Comparison of ENCODE assay signal across 20 cellular contexts in genomic region chr6:92710048-92710447, GRCh38.
A peak's percentile ranks its signal among the peaks of the same experiment; 100 is the strongest.
DNase-seq lines count a peak whose midpoint lies in the region; ATAC-seq, FAIRE-seq and TF ChIP-seq lines count a peak whose summit lies in the region.
"Had no signal": no experiment of that assay in that cellular context is flagged by ENCODE, and none has a peak within 500 bp of the region (broad histone marks: within the 10 kb centered on the region; RNA-seq: fewer than 3 reads in every experiment).

No MANE protein-coding gene starts in this region.

- H3K27ac ChIP-seq in kidney (ENCODE audit: low read depth in 2 of 2, low read length in 2 of 2), result no peak overlapping the region
- H3K27ac ChIP-seq in CD4-positive, alpha-beta T cell (ENCODE audit: low read depth, low read length), result no peak overlapping the region
- H3K27ac ChIP-seq: left lung, parathyroid adenoma, uterus had no signal

- no peak overlapping the region for H3K27ac Mint-ChIP-seq in CD4-positive, alpha-beta T cell
- H3K27ac Mint-ChIP-seq: activated T-cell treated with anti-CD3 and anti-CD28 coated beads, Interleukin-2, amount 50 U/mL, for 72 hours had no signal

- no peaks in the 10 kb centered on the region for H3K27me3 Mint-ChIP-seq in CD4-positive, alpha-beta T cell

- ATAC-seq in GM19043 (IDR thresholded peaks at IDR 0.05; ENCODE audit: low read depth, unreplicated experiment) (peak; percentile 87), HG02759 (IDR thresholded peaks at IDR 0.05; ENCODE audit: unreplicated experiment) (peak; percentile 89), HG03159 (IDR thresholded peaks at IDR 0.05; ENCODE audit: unreplicated experiment) (peak; percentile 88)
- ATAC-seq in CD4-positive, alpha-beta T cell (ENCODE audit: poor library complexity), result no peak
- ATAC-seq: activated T-cell treated with anti-CD3 and anti-CD28 coated beads, Interleukin-2, amount 50 U/mL, for 72 hours; left lung; PC-3; stimulated activated naive CD8-positive, alpha-beta T cell treated with anti-CD3 and anti-CD28 coated beads, Interleukin-15, Interleukin-2, amounts not matched to agents 100 U/mL and 50 U/mL, for 24 hours had no signal

- H3K4me1 Mint-ChIP-seq in CD4-positive, alpha-beta T cell (ENCODE audit: low read depth), result no peaks in the 10 kb centered on the region

- H3K9me3 Mint-ChIP-seq in CD4-positive, alpha-beta T cell, result peaks cover 2% of the 10 kb centered on the region

- no peak for DNase-seq in kidney
- DNase-seq in cerebellar cortex (ENCODE audit: low spot score), result no peak
- DNase-seq in CD4-positive, alpha-beta T cell, result no peak
- no peak for DNase-seq in middle frontal gyrus (ENCODE audit: extremely low spot score, low spot score)
- DNase-seq: activated CD4-positive, alpha-beta T cell treated with anti-CD3 and anti-CD28 coated beads, Interleukin-2, amount 50 U/mL, for 48 hours; activated T-cell treated with anti-CD3 and anti-CD28 coated beads, Interleukin-2, amount 50 U/mL, for 72 hours; C1 segment of cervical spinal cord; central memory CD4-positive, alpha-beta T cell; left lung; NCI-H2029; NCI-H524; PC-3; SK-N-SH; stimulated activated naive CD8-positive, alpha-beta T cell treated with anti-CD3 and anti-CD28 coated beads, Interleukin-15, Interleukin-2, amounts not matched to agents 100 U/mL and 50 U/mL, for 24 hours; uterus had no signal

- CTCF ChIA-PET in CD4-positive, alpha-beta T cell (lab: Charles Lee), result no interaction called here

- no peak for FAIRE-seq in kidney (lab: Jason Lieb, UNC)
- FAIRE-seq: endometrium had no signal

- no peaks in the 10 kb centered on the region for H3K36me3 Mint-ChIP-seq in CD4-positive, alpha-beta T cell (ENCODE audit: low read depth)

- POLR2A ChIA-PET in CD4-positive, alpha-beta T cell (lab: Charles Lee), result no interaction called here

- intact Hi-C loops in kidney (cut with DNase I), result no loop called here
- intact Hi-C loops in CD4-positive, alpha-beta T cell (cut with DNase I, micrococcal nuclease), result no loop called here

- H3K36me3 ChIP-seq in kidney (ENCODE audit: control insufficient read depth in 1 of 2, insufficient read depth in 2 of 2, low read length in 2 of 2), result no peaks in the 10 kb centered on the region
- H3K36me3 ChIP-seq: left lung, uterus had no signal

- H3K9ac ChIP-seq in kidney (ENCODE audit: low read length in 2 of 2), result no peak overlapping the region
- H3K9ac ChIP-seq: parathyroid adenoma, SK-N-SH had no signal

- H3K27me3 ChIP-seq in CD4-positive, alpha-beta T cell (ENCODE audit: control insufficient read depth, insufficient read depth, low read length), result no peaks in the 10 kb centered on the region
- H3K27me3 ChIP-seq: left lung, uterus had no signal

- H3K4me3 Mint-ChIP-seq in CD4-positive, alpha-beta T cell, result no peak overlapping the region
- H3K4me3 Mint-ChIP-seq: activated T-cell treated with anti-CD3 and anti-CD28 coated beads, Interleukin-2, amount 50 U/mL, for 72 hours had no signal

- no peak for TF ChIP-seq CTCF in kidney (IDR thresholded peaks at IDR 0.05; ENCODE audit: borderline replicate concordance, extremely low read depth, insufficient read depth)
- TF ChIP-seq CTCF in CD4-positive, alpha-beta T cell (IDR thresholded peaks at IDR 0.05), result no peak

- no peaks in the 10 kb centered on the region for H3K4me1 ChIP-seq in kidney (ENCODE audit: control insufficient read depth in 1 of 2, insufficient read depth in 1 of 2, low read depth in 1 of 2, low read length in 2 of 2)
- H3K4me1 ChIP-seq: left lung, parathyroid adenoma, uterus had no signal

- H3K9me3 ChIP-seq in kidney (ENCODE audit: control insufficient read depth in 1 of 2, low read length in 2 of 2), result no peaks in the 10 kb centered on the region
- H3K9me3 ChIP-seq in CD4-positive, alpha-beta T cell (ENCODE audit: control insufficient read depth, low read length), result no peaks in the 10 kb centered on the region
- H3K9me3 ChIP-seq: left lung, SK-N-SH, uterus had no signal

- no peak overlapping the region for H3K4me3 ChIP-seq in kidney (ENCODE audit: low read length in 2 of 2)
- H3K4me3 ChIP-seq: left lung, uterus had no signal
